8 cellular contexts compared by ENCODE assay signal in the genomic region with DNA sequence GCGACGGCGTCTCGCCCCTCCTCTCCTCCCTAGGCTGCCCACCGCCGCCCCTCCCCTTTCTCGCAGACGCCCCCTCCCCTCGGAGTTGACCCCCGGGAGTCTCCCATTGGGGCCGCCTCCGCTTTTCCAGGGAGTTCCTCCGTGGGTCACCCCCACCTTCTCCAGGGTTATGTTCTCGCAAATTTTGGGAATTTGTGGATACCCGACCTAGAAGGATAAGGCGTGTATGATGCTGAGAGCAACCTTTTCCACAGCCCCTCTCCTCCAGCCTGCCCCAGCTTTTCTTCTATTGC. TPM values are rescaled to one million over a fixed set of nuclear protein-coding genes. Genes with fewer than 3 reads are reported as not detected.
DNase-seq lines count a peak whose midpoint lies in the region; ATAC-seq, FAIRE-seq and TF ChIP-seq lines count a peak whose summit lies in the region.

No MANE protein-coding gene starts in this region.

- CTCF ChIA-PET in activated CD4-positive, alpha-beta T cell treated with anti-CD3 and anti-CD28 coated beads, Interleukin-2, amount 10 ng/mL, durations not matched to agents 7 days and 5 days (lab: Charles Lee), result interaction anchor here (0.5 to 2.5 kb wide), 4 partner anchors 29 to 72 kb away, joined by 3 to 9 read pairs (median 4); no protein-coding TSS in a partner anchor

- H3K4me3 ChIP-seq in bronchial epithelial cell (ENCODE audit: low read depth, low read length) (peak overlapping the region; percentile 74), lower lobe of right lung (peak overlapping the region; percentile 76), upper lobe of left lung (peak overlapping the region; percentile 41 to 87 (median 62))

- TF ChIP-seq CTCF in bronchial epithelial cell (IDR thresholded peaks at IDR 0.05; ENCODE audit: insufficient read depth, low read length, severe bottlenecking), result no peak
- TF ChIP-seq CTCF in lower lobe of right lung (IDR thresholded peaks at IDR 0.05), result no peak
- no peak for TF ChIP-seq CTCF in upper lobe of left lung (IDR thresholded peaks at IDR 0.05)

- peaks cover 3% of the 10 kb centered on the region for H3K27me3 Mint-ChIP-seq in activated CD4-positive, alpha-beta T cell treated with anti-CD3 and anti-CD28 coated beads, Interleukin-2, amount 10 ng/mL, durations not matched to agents 7 days and 5 days

- peak overlapping the region; percentile 94 for H3K4me3 Mint-ChIP-seq in activated CD4-positive, alpha-beta T cell treated with anti-CD3 and anti-CD28 coated beads, Interleukin-2, amount 10 ng/mL, durations not matched to agents 7 days and 5 days

- peaks cover 41% of the 10 kb centered on the region for H3K36me3 Mint-ChIP-seq in activated CD4-positive, alpha-beta T cell treated with anti-CD3 and anti-CD28 coated beads, Interleukin-2, amount 10 ng/mL, durations not matched to agents 7 days and 5 days (ENCODE audit: low read depth)

- FAIRE-seq in bronchial epithelial cell (lab: Jason Lieb, UNC), result no peak
- no peak for FAIRE-seq in GM12892 (lab: Jason Lieb, UNC)

- H3K9me3 ChIP-seq in lower lobe of right lung (no peaks in the 10 kb centered on the region), upper lobe of left lung (no peaks in the 10 kb centered on the region)

- DNase-seq in activated CD4-positive, alpha-beta T cell treated with anti-CD3 and anti-CD28 coated beads, Interleukin-2, amount 10 ng/mL, durations not matched to agents 7 days and 5 days, result no peak
- DNase-seq in activated CD4-positive, alpha-beta T cell treated with anti-CD3 and anti-CD28 coated beads for 1 hour, result no peak
- DNase-seq in bronchial epithelial cell (ENCODE audit: low read depth) (no peak), lower lobe of right lung (no peak), upper lobe of left lung (no peak), GM12892 (ENCODE audit: insufficient read length) (no peak)
- DNase-seq in activated CD4-positive, alpha-beta T cell treated with anti-CD3 and anti-CD28 coated beads, Interleukin-2, amount 50 U/mL, for 48 hours, result no peak

- H3K4me1 ChIP-seq in lower lobe of right lung (peaks cover 24% of the 10 kb centered on the region), upper lobe of left lung (peaks cover 12 to 18% (median 15%) of the 10 kb centered on the region in 4 donors)

- H3K27ac Mint-ChIP-seq in activated CD4-positive, alpha-beta T cell treated with anti-CD3 and anti-CD28 coated beads, Interleukin-2, amount 10 ng/mL, durations not matched to agents 7 days and 5 days, result peak overlapping the region; percentile 99

- H3K4me1 Mint-ChIP-seq in activated CD4-positive, alpha-beta T cell treated with anti-CD3 and anti-CD28 coated beads, Interleukin-2, amount 10 ng/mL, durations not matched to agents 7 days and 5 days, result peaks cover 48% of the 10 kb centered on the region

- no peaks in the 10 kb centered on the region for H3K27me3 ChIP-seq in bronchial epithelial cell (ENCODE audit: control insufficient read depth, insufficient read depth, low read length)
- no peaks in the 10 kb centered on the region for H3K27me3 ChIP-seq in lower lobe of right lung (ENCODE audit: low read depth)
- no peaks in the 10 kb centered on the region for H3K27me3 ChIP-seq in upper lobe of left lung

- H3K27ac ChIP-seq in lower lobe of right lung (peak overlapping the region; percentile 98), upper lobe of left lung (peak overlapping the region; percentile 95 to 100 (median 98))

- H3K36me3 ChIP-seq in bronchial epithelial cell (ENCODE audit: control insufficient read depth, insufficient read depth, low read length) (no peaks in the 10 kb centered on the region), lower lobe of right lung (no peaks in the 10 kb centered on the region), upper lobe of left lung (no peaks in the 10 kb centered on the region)

- peaks cover 27% of the 10 kb centered on the region for H3K9me3 Mint-ChIP-seq in activated CD4-positive, alpha-beta T cell treated with anti-CD3 and anti-CD28 coated beads, Interleukin-2, amount 10 ng/mL, durations not matched to agents 7 days and 5 days

- WGBS in upper lobe of left lung, 2 donors, result 4 to 20% methylated on average over 3 to 15 of the region's 16 CpGs

- TF ChIP-seq POLR2A in upper lobe of left lung (IDR thresholded peaks at IDR 0.05), result no peak
- no peak for TF ChIP-seq POLR2A in GM12892 (IDR thresholded peaks at IDR 0.05; ENCODE audit: low read depth, low read length)

- intact Hi-C loops in lower lobe of right lung (cut with DNase I), result no loop called here

- peak; percentile 4 to 15 for ATAC-seq in lower lobe of right lung
- peak in 1 of 2 donors; percentile 14 for ATAC-seq in upper lobe of left lung (ENCODE audit: low FRiP score in 2 of 2)
- no peak for ATAC-seq in HG02623 (IDR thresholded peaks at IDR 0.05; ENCODE audit: unreplicated experiment)

- POLR2A ChIA-PET in activated CD4-positive, alpha-beta T cell treated with anti-CD3 and anti-CD28 coated beads, Interleukin-2, amount 10 ng/mL, durations not matched to agents 7 days and 5 days (lab: Charles Lee), result interaction anchor here (1.0 to 1.2 kb wide), 2 partner anchors 16 to 28 kb away, joined by 5 to 8 read pairs; no protein-coding TSS in a partner anchor

- no peak for TF ChIP-seq EP300 in upper lobe of left lung (IDR thresholded peaks at IDR 0.05)

RNA-seq across cellular contexts. Expression of a gene that starts 0.3 kb away (rescaled TPM):
- total RNA-seq in activated CD4-positive, alpha-beta T cell treated with anti-CD3 and anti-CD28 coated beads, Interleukin-2, amount 10 ng/mL, durations not matched to agents 7 days and 5 days, result 10 to 100 TPM; 22.5 to 24.5 TPM
- total RNA-seq in bronchial epithelial cell, result 1.8 and 4.7 TPM in 2 replicates
- 20.1 TPM for total RNA-seq in lower lobe of right lung
- 10 to 100 TPM in 3 of 6 donors, 1 to 10 TPM in 3; 5.5 to 17.0 (median 9.9) TPM for total RNA-seq in upper lobe of left lung
- polyA plus RNA-seq in GM12892 (2012; ENCODE audit: missing spikeins), result 11.4 TPM
